In the genomic region with DNA sequence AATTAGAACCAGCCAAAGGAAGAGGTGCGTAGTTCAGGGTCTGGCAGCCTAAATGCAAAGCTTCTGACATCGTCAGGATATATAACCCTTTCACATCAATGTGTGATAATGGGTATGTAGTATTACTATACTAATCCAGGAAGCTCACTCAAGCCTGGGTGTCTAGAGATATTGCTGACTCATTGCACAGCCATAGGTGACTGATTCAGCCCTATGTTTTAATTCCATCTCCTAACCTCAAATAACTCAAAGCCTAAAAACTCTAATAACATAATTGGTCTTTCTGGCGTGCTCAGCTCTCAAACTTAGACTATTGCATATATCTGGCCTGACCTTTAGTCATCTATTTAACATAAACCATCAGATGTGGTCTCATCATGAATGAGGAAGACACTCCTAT, we compare ENCODE assay signal across 26 cellular contexts.
"Had no signal": no experiment of that assay in that cellular context is flagged by ENCODE, and none has a peak within 500 bp of the region (broad histone marks: within the 10 kb centered on the region; RNA-seq: fewer than 3 reads in every experiment).

No MANE protein-coding gene starts in this region.

- H3K36me3 Mint-ChIP-seq: activated naive CD8-positive, alpha-beta T cell; naive thymus-derived CD8-positive, alpha-beta T cell; neural progenitor cell; stimulated activated memory B cell treated with anti-CD40 and anti-IgM and Interleukin-4, amounts not matched to agents 10 μg/mL and 1 μg/mL and 100 μg/mL, for 72 hours had no signal

- H3K4me1 Mint-ChIP-seq: naive thymus-derived CD8-positive, alpha-beta T cell; stimulated activated memory B cell treated with anti-CD40 and anti-IgM and Interleukin-4, amounts not matched to agents 10 μg/mL and 1 μg/mL and 100 μg/mL, for 72 hours had no signal

- H2AFZ ChIP-seq: neural progenitor cell had no signal

- H3K4me1 ChIP-seq: adrenal gland, ascending aorta, left lung, sigmoid colon, stomach, suprapubic skin, tibial nerve had no signal

- H3K4me3 Mint-ChIP-seq: activated naive CD8-positive, alpha-beta T cell; activated T-cell treated with anti-CD3 and anti-CD28 coated beads, Interleukin-2, amount 50 U/mL, for 24 hours; endodermal cell; naive thymus-derived CD8-positive, alpha-beta T cell; neural progenitor cell; stimulated activated memory B cell treated with anti-CD40 and anti-IgM and Interleukin-4, amounts not matched to agents 10 μg/mL and 1 μg/mL and 100 μg/mL, for 72 hours had no signal

- H3K4me3 ChIP-seq: adrenal gland, ascending aorta, coronary artery, left lung, lung, neural progenitor cell, sigmoid colon, smooth muscle cell, stomach, suprapubic skin, tibial nerve had no signal

- H3K27ac Mint-ChIP-seq: activated naive CD8-positive, alpha-beta T cell; activated T-cell treated with anti-CD3 and anti-CD28 coated beads, Interleukin-2, amount 50 U/mL, for 24 hours; activated T-helper 2 cell treated with anti-CD3 and anti-CD28 coated beads, Interferon-gamma antibody, Interleukin-2, Interleukin-4, amounts not matched to agents 10 μg/mL and 5 μg/mL and 100 μg/mL, durations not matched to agents 14 hours and 24 hours and 36 hours; endodermal cell; naive thymus-derived CD8-positive, alpha-beta T cell; neural progenitor cell; stimulated activated memory B cell treated with anti-CD40 and anti-IgM and Interleukin-4, amounts not matched to agents 10 μg/mL and 1 μg/mL and 100 μg/mL, for 72 hours had no signal

- H3K36me3 ChIP-seq: adrenal gland, ascending aorta, left lung, neural progenitor cell, sigmoid colon, stomach, suprapubic skin, tibial nerve had no signal

- H3K9me3 ChIP-seq: adrenal gland, ascending aorta, sigmoid colon, stomach, suprapubic skin, tibial nerve had no signal

- DNase-seq: activated CD4-positive, alpha-beta T cell treated with anti-CD3 and anti-CD28 coated beads for 1 hour; activated CD4-positive, alpha-beta T cell treated with anti-CD3 and anti-CD28 coated beads, Interleukin-2, amount 50 U/mL, for 1 hour; activated naive CD4-positive, alpha-beta T cell; activated T-cell treated with anti-CD3 and anti-CD28 coated beads, Interleukin-2, amount 50 U/mL, for 24 hours; adrenal gland; cerebellar nuclear complex; endodermal cell; kidney glomerular epithelial cell; left lung; naive thymus-derived CD8-positive, alpha-beta T cell; posterior cingulate gyrus; sigmoid colon; stimulated activated CD4-positive, alpha-beta T cell treated with anti-CD3 and anti-CD28 coated beads, Interleukin-15, amount 100 ng/mL, for 24 hours; stomach; T-helper 9 cell had no signal

- H3K9me3 Mint-ChIP-seq: neural progenitor cell had no signal

- H3K27me3 Mint-ChIP-seq: activated naive CD8-positive, alpha-beta T cell; activated T-cell treated with anti-CD3 and anti-CD28 coated beads, Interleukin-2, amount 50 U/mL, for 24 hours; naive thymus-derived CD8-positive, alpha-beta T cell; stimulated activated memory B cell treated with anti-CD40 and anti-IgM and Interleukin-4, amounts not matched to agents 10 μg/mL and 1 μg/mL and 100 μg/mL, for 72 hours had no signal

- H3K27ac ChIP-seq: adrenal gland, ascending aorta, coronary artery, epithelial cell of prostate, left lung, neural progenitor cell, sigmoid colon, stomach, suprapubic skin, tibial nerve had no signal

- ATAC-seq: left lung; naive thymus-derived CD8-positive, alpha-beta T cell; stimulated activated memory B cell treated with anti-CD40 and anti-IgM and Interleukin-4, amounts not matched to agents 10 μg/mL and 1 μg/mL and 100 μg/mL, for 72 hours had no signal

- H3K9ac ChIP-seq: neural progenitor cell had no signal

- H3K4me2 ChIP-seq: neural progenitor cell, smooth muscle cell had no signal

- H3K27me3 ChIP-seq: adrenal gland, ascending aorta, left lung, neural progenitor cell, sigmoid colon, stomach, suprapubic skin, tibial nerve had no signal
